In genomic region chr13:23876265-23876664, GRCh38 we compare ENCODE assay signal across 8 cellular contexts. TPM values are rescaled to one million over a fixed set of nuclear protein-coding genes. Genes with fewer than 3 reads are reported as not detected.
DNase-seq lines count a peak whose midpoint lies in the region; ATAC-seq, FAIRE-seq and TF ChIP-seq lines count a peak whose summit lies in the region.

No MANE protein-coding gene starts in this region.

- H3K79me2 ChIP-seq in HCT116 (ENCODE audit: insufficient read depth, low read length), result no peaks in the 10 kb centered on the region

- H3K27ac ChIP-seq in HCT116 (ENCODE audit: low read depth, low read length), result no peak overlapping the region
- H3K27ac ChIP-seq in VCaP, result no peak overlapping the region
- no peak overlapping the region for H3K27ac ChIP-seq in left lung

- RAD21 ChIA-PET in HCT116 (lab: Charles Lee; ENCODE audit: low non-redundant PET in 1 of 2, low total read pairs in 2 of 2, uncharacterized antibody in 2 of 2, unreplicated experiment in 2 of 2), result no interaction called here

- peak; percentile 17; the same call in 1 of the 2 replicates for TF ChIP-seq RAD21 in HCT116 (IDR thresholded peaks at IDR 0.05; ENCODE audit: low read depth)

- no peak overlapping the region for H2AFZ ChIP-seq in HCT116 (ENCODE audit: low read depth, low read length, poor library complexity, severe bottlenecking)

- intact Hi-C loops in HCT116 (cut with micrococcal nuclease) (loop anchor here (10.0 kb wide), 1 partner anchor 1071 kb away; no protein-coding TSS in a partner anchor), left lung (cut with DNase I) (loop anchor here in 1 of 2 donors (10.0 kb wide), 2 partner anchors 161 to 411 kb away; no protein-coding TSS in a partner anchor)

- ATAC-seq in HCT116 (peak; percentile 72), left lung (peak; percentile 45), GM18519 (IDR thresholded peaks at IDR 0.05; ENCODE audit: low FRiP score, unreplicated experiment) (no peak), HG03095 (IDR thresholded peaks at IDR 0.05; ENCODE audit: unreplicated experiment) (no peak), GM18502 (IDR thresholded peaks at IDR 0.05; ENCODE audit: poor library complexity, unreplicated experiment) (no peak)

- no TSS peak for BruUV-seq in HCT116 (replicated peaks; lab: Mats Ljungman, UMichigan)

- POLR2A ChIA-PET in HCT116 (lab: Charles Lee), result no interaction called here

- CTCF ChIA-PET in HCT116 (lab: Charles Lee), result interaction anchor here (1.1 kb wide), 2 partner anchors 353 to 409 kb away, joined by 3 read pairs; no protein-coding TSS in a partner anchor

- H3K9me2 ChIP-seq in HCT116 (ENCODE audit: insufficient read depth), result no peaks in the 10 kb centered on the region

- TF ChIP-seq POLR2A in HCT116 (IDR thresholded peaks at IDR 0.05; ENCODE audit: borderline replicate concordance, extremely low read depth, insufficient read depth, insufficient read length), result no peak

- no peaks in the 10 kb centered on the region for H3K9me3 ChIP-seq in HCT116 (ENCODE audit: control insufficient read depth in 1 of 2, insufficient read depth in 1 of 2, low read depth in 1 of 2, low read length in 2 of 2)
- no peaks in the 10 kb centered on the region for H3K9me3 ChIP-seq in left lung

- no peak for FAIRE-seq in D721Med (lab: Jason Lieb, UNC)

- H3K4me2 ChIP-seq in HCT116 (ENCODE audit: low read length), result no peak overlapping the region

- H3K4me3 ChIP-seq in HCT116 (replicated peaks in 1 of 2; ENCODE audit: low read depth in 1 of 2, low read length in 2 of 2) (no peak overlapping the region), left lung (no peak overlapping the region)

- no peaks in the 10 kb centered on the region for H3K4me1 ChIP-seq in HCT116 (ENCODE audit: control insufficient read depth in 1 of 2, insufficient read depth in 2 of 2, low read length in 2 of 2)
- H3K4me1 ChIP-seq in left lung, result no peaks in the 10 kb centered on the region

- H3K9ac ChIP-seq in HCT116 (ENCODE audit: low read length), result no peak overlapping the region

- TF ChIP-seq CTCF in D721Med (IDR thresholded peaks at IDR 0.05; ENCODE audit: insufficient read depth, missing control alignments) (peak; percentile 42), HCT116 (IDR thresholded peaks at IDR 0.05 in 2 of 3, conservative IDR thresholded peaks at IDR 0.05 in 1 of 3; ENCODE audit: borderline replicate concordance in 1 of 3, insufficient read depth in 1 of 3, low read depth in 2 of 3, low read length in 2 of 3) (peak; percentile 10 to 52 (median 50); a peak in 4 of 6 replicates), VCaP (conservative IDR thresholded peaks at IDR 0.05) (peak; percentile 78), left lung (IDR thresholded peaks at IDR 0.05) (no peak)

- DNase-seq in D721Med (ENCODE audit: insufficient read length, low spot score) (no peak), HCT116 (ENCODE audit: low read depth, low spot score) (no peak), left lung (no peak)
- DNase-seq in activated CD4-positive, alpha-beta T cell treated with anti-CD3 and anti-CD28 coated beads for 48 hours, result no peak

- H3K36me3 ChIP-seq in HCT116 (ENCODE audit: control insufficient read depth in 1 of 2, insufficient read depth in 2 of 2, low read length in 2 of 2) (peaks cover 0 to 5% of the 10 kb centered on the region in 2 experiments; a peak in 2 of 4 replicates), left lung (peaks cover 0 to 11% of the 10 kb centered on the region in 2 donors)

- H3K27me3 ChIP-seq in HCT116 (ENCODE audit: insufficient read depth, low read length), result no peaks in the 10 kb centered on the region
- H3K27me3 ChIP-seq in left lung, result no peaks in the 10 kb centered on the region

- no peaks in the 10 kb centered on the region for H4K20me1 ChIP-seq in HCT116 (ENCODE audit: insufficient read depth)

TF ChIP-seq in HCT116, 20 proteins besides CTCF, POLR2A, EP300 and RAD21:
- TF ChIP-seq SIN3A (IDR thresholded peaks at IDR 0.05; ENCODE audit: low read depth), result no peak
TF ChIP-seq in HCT116: peak in this region for 0.

RNA-seq across cellular contexts. Expression of gene MIPEP, which starts 12.9 kb away (rescaled TPM):
- total RNA-seq in HCT116 (2021; ENCODE audit: unreplicated experiment) (33.3 TPM), left lung (10 to 100 TPM; 23.1 to 26.2 TPM)
- polyA plus RNA-seq in HCT116 (2012), result 16.8 and 22.0 TPM in 2 replicates

RNA-seq across cellular contexts. Expression of gene C1QTNF9B, which starts 21.0 kb away (rescaled TPM):
- total RNA-seq in HCT116 (2021; ENCODE audit: unreplicated experiment) (not detected), left lung (under 1 TPM in 1 of 2 donors, not detected in 1; 0.34 TPM)
- 0.14 TPM in 1 of 2 replicates, not detected in the other for polyA plus RNA-seq in HCT116 (2012)

Comparison
In these comparisons a context has a peak if more than half of its experiments do, and no peak if none do; other contexts are left out.
1. CTCF ChIP-seq: peak in D721Med (single experiment), HCT116 (3 of 3) and VCaP (single experiment); none in left lung (0 of 2).
2. ATAC-seq: peak in HCT116 (single experiment) and left lung (single experiment); none in GM18519 (single experiment), HG03095 (single experiment) and GM18502 (single experiment).